ENCODE assay signal across 17 cellular contexts in the genomic region with DNA sequence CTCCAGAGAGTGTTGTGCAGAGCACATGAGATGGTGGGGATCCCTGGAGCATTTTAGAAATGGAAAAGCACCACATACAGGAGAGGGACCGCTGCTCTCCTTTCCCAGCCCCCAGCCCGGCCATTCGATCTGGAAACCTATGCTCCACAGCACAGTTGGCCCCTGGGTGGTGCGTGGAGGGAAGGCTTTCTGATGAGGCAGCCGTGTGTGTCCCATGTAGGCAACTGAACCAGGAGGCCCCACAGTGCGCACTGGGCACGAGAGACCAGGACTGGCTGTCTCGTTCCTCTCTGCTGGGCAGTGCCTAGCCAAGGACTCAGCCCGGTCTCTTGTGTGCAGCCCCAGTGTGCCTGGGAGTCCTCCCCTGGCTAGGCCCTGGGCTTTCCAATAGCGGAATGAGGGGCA. TPM values are rescaled to one million over a fixed set of nuclear protein-coding genes. Genes with fewer than 3 reads are reported as not detected.
DNase-seq lines count a peak whose midpoint lies in the region; ATAC-seq and TF ChIP-seq lines count a peak whose summit lies in the region.
"Had no signal": no experiment of that assay in that cellular context is flagged by ENCODE, and none has a peak within 500 bp of the region (broad histone marks: within the 10 kb centered on the region; RNA-seq: fewer than 3 reads in every experiment).

No MANE protein-coding gene starts in this region.

- H3K27ac ChIP-seq in coronary artery, result no peak overlapping the region
- no peak overlapping the region for H3K27ac ChIP-seq in spleen
- H3K27ac ChIP-seq in gastroesophageal sphincter, result no peak overlapping the region

- no peak for TF ChIP-seq EP300 in gastroesophageal sphincter (IDR thresholded peaks at IDR 0.05)

- WGBS in spleen, 5 donors, result 81 to 92% (median 88%) methylated on average over 10 of the region's 10 CpGs
- 87 to 100% methylated on average over 1 to 3 of the region's 10 CpGs for WGBS in gastroesophageal sphincter (ENCODE audit: low coverage in 1 of 2), 2 donors

- TF ChIP-seq POLR2A in spleen (IDR thresholded peaks at IDR 0.05) (no peak), gastroesophageal sphincter (IDR thresholded peaks at IDR 0.05) (no peak)

- H3K4me1 ChIP-seq in spleen (no peaks in the 10 kb centered on the region), gastroesophageal sphincter (peaks cover 0 to 6% (median 0%) of the 10 kb centered on the region in 3 donors)

- DNase-seq in coronary artery (ENCODE audit: low spot score) (peak; percentile 55), kidney glomerular epithelial cell (lab: John Stamatoyannopoulos, UW) (peak; percentile 47), spleen (peak; percentile 71), NCI-H345 (lab: John Stamatoyannopoulos, UW) (no peak), DMS 273 (lab: John Stamatoyannopoulos, UW; ENCODE audit: unreplicated experiment) (no peak), RKO (ENCODE audit: low spot score) (no peak)
- DNase-seq: activated CD4-positive, alpha-beta T cell treated with anti-CD3 and anti-CD28 coated beads for 48 hours; activated T-cell treated with anti-CD3 and anti-CD28 coated beads, Interleukin-2, amount 50 U/mL, for 24 hours; hippocampal formation; naive thymus-derived CD8-positive, alpha-beta T cell; NCI-H1092; NCI-H2171 treated with DMSO at 0.1 percent for 48 hours; stimulated activated CD4-positive, alpha-beta T cell treated with anti-CD3 and anti-CD28 coated beads, Interleukin-4, amount 100 ng/mL, for 1 hour had no signal

- TF ChIP-seq CTCF in coronary artery (IDR thresholded peaks at IDR 0.05) (no peak), spleen (IDR thresholded peaks at IDR 0.05 in 8 of 11, conservative IDR thresholded peaks at IDR 0.05 in 3 of 11) (no peak), gastroesophageal sphincter (IDR thresholded peaks at IDR 0.05) (no peak)

- intact Hi-C loops in spleen (cut with DNase I; ENCODE audit: low total_unique reads), result no loop called here

- no peaks in the 10 kb centered on the region for H3K9me3 ChIP-seq in spleen
- no peaks in the 10 kb centered on the region for H3K9me3 ChIP-seq in gastroesophageal sphincter

- peak; percentile 11 for ATAC-seq in HG02571 (IDR thresholded peaks at IDR 0.05; ENCODE audit: unreplicated experiment)
- ATAC-seq in gastroesophageal sphincter, result no peak
- ATAC-seq: esophagus mucosa; naive thymus-derived CD8-positive, alpha-beta T cell had no signal

- peaks cover 0 to 4% (median 0%) of the 10 kb centered on the region in 7 donors for H3K27me3 ChIP-seq in spleen (replicated peaks in 1 of 7)
- H3K27me3 ChIP-seq in gastroesophageal sphincter, result no peaks in the 10 kb centered on the region

- H3K4me3 ChIP-seq in coronary artery (no peak overlapping the region), spleen (no peak overlapping the region), gastroesophageal sphincter (no peak overlapping the region)
- H3K4me3 ChIP-seq: GM23248 had no signal

- H3K36me3 ChIP-seq in spleen (peaks cover 0 to 27% (median 0%) of the 10 kb centered on the region in 6 donors), gastroesophageal sphincter (no peaks in the 10 kb centered on the region)

RNA-seq across cellular contexts. Expression of a gene that starts 39.1 kb away (rescaled TPM):
- total RNA-seq in spleen, result 1 to 10 TPM in 3 of 7 donors, under 1 TPM in 4; 0.43 to 4.9 (median 0.89) TPM
- polyA plus RNA-seq in spleen, result under 1 TPM; 0.19 to 0.32 (median 0.26) TPM
- 10 to 100 TPM in 1 of 4 donors, 1 to 10 TPM in 2, under 1 TPM in 1; 0.78 to 13.1 (median 4.0) TPM for total RNA-seq in gastroesophageal sphincter
- polyA plus RNA-seq: GM23248 had no signal

RNA-seq across cellular contexts. Expression of a gene that starts 39.2 kb away (rescaled TPM):
- total RNA-seq in spleen (under 1 TPM in 5 of 7 donors, not detected in 2; 0.13 to 0.56 (median 0.26) TPM), gastroesophageal sphincter (1 to 10 TPM in 1 of 4 donors, under 1 TPM in 3; 0.19 to 1.1 (median 0.45) TPM)
- under 1 TPM; 0.16 to 0.59 (median 0.26) TPM for polyA plus RNA-seq in spleen
- total RNA-seq: GM23248; naive thymus-derived CD8-positive, alpha-beta T cell had no signal

Comparison
In these comparisons a context has a peak if more than half of its experiments do, and no peak if none do; other contexts are left out.
1. DNase-seq: peak in coronary artery (single experiment), kidney glomerular epithelial cell (single experiment) and spleen (single experiment); none in NCI-H345 (single experiment), DMS 273 (single experiment) and RKO (single experiment).